ENCODE assay signal across 8 cellular contexts in genomic region chr6:130020892-130021483, GRCh38. TPM values are rescaled to one million over a fixed set of nuclear protein-coding genes. Genes with fewer than 3 reads are reported as not detected.
DNase-seq lines count a peak whose midpoint lies in the region; ATAC-seq and TF ChIP-seq lines count a peak whose summit lies in the region.

No MANE protein-coding gene starts in this region.

- no peak overlapping the region for H2AFZ ChIP-seq in neural progenitor cell (replicated peaks)

- H3K27ac ChIP-seq in DOHH2 (ENCODE audit: low read depth, low read length) = peak overlapping the region; percentile 56
- H3K27ac ChIP-seq in RWPE2 (ENCODE audit: poor library complexity, severe bottlenecking) = peak overlapping the region; percentile 69
- H3K27ac ChIP-seq in foreskin keratinocyte = no peak overlapping the region
- H3K27ac ChIP-seq in neural progenitor cell = no peak overlapping the region
- H3K27ac ChIP-seq in stomach smooth muscle (ENCODE audit: low read length) = peak overlapping the region; percentile 7

- ATAC-seq in GM21737 (IDR thresholded peaks at IDR 0.05; ENCODE audit: unreplicated experiment) (peak; percentile 57), RWPE2 (ENCODE audit: low read depth) (peak; percentile 70), foreskin keratinocyte (peak; percentile 69)

- no peaks in the 10 kb centered on the region for H4K20me1 ChIP-seq in DOHH2 (ENCODE audit: control insufficient read depth, insufficient read depth, low read depth, low read length)
- H4K20me1 ChIP-seq in neural progenitor cell (ENCODE audit: low read depth) = peaks cover 15% of the 10 kb centered on the region

- H3K9me3 ChIP-seq in DOHH2 (ENCODE audit: control insufficient read depth, insufficient read depth, low read length) (no peaks in the 10 kb centered on the region), RWPE2 (ENCODE audit: severe bottlenecking) (no peaks in the 10 kb centered on the region), neural progenitor cell (ENCODE audit: low read depth) (no peaks in the 10 kb centered on the region), stomach smooth muscle (ENCODE audit: control insufficient read depth in 2 of 2, low read length in 2 of 2) (no peaks in the 10 kb centered on the region)

- in situ Hi-C loops in KBM-7 (cut with MboI; ENCODE audit: low pct_unique_long_range_greater_than_20kb, low sequenced_read_pairs) = loop anchor here (25.0 kb wide), 1 partner anchor 434 kb away; no protein-coding TSS in a partner anchor

- DNase-seq in KBM-7 (peak; percentile 87), RWPE2 (ENCODE audit: low spot score) (peak; percentile 63), foreskin keratinocyte (peak; percentile 66 to 80), neural progenitor cell (ENCODE audit: low spot score) (peak; percentile 87)
- DNase-seq in activated effector memory CD4-positive, alpha-beta T cell treated with anti-CD3 and anti-CD28 coated beads, Interleukin-2, amount 50 U/mL, for 16 hours = peak; percentile 89

- TF ChIP-seq CTCF in DOHH2 (IDR thresholded peaks at IDR 0.05; ENCODE audit: low read depth, low read length, poor library complexity, severe bottlenecking) (peak; percentile 80), RWPE2 (IDR thresholded peaks at IDR 0.05; ENCODE audit: poor library complexity, severe bottlenecking) (peak; percentile 91), foreskin keratinocyte (conservative IDR thresholded peaks at IDR 0.05) (peak; percentile 94), neural progenitor cell (IDR thresholded peaks at IDR 0.05) (peak; percentile 86)

- H3K4me2 ChIP-seq in DOHH2 (ENCODE audit: low read length) (peak overlapping the region; percentile 60), neural progenitor cell (peak overlapping the region; percentile 94)

- peaks cover 18% of the 10 kb centered on the region for H3K36me3 Mint-ChIP-seq in neural progenitor cell

- H3K36me3 ChIP-seq in DOHH2 (ENCODE audit: control insufficient read depth, low read length) = peaks cover 7% of the 10 kb centered on the region; the same call in 1 of the 2 replicates
- no peaks in the 10 kb centered on the region for H3K36me3 ChIP-seq in RWPE2 (ENCODE audit: low read depth)
- H3K36me3 ChIP-seq in neural progenitor cell = no peaks in the 10 kb centered on the region
- H3K36me3 ChIP-seq in stomach smooth muscle (ENCODE audit: control insufficient read depth in 2 of 2, insufficient read depth in 2 of 2, low read length in 2 of 2) = no peaks in the 10 kb centered on the region

- H3K4me3 ChIP-seq in DOHH2 (ENCODE audit: low read length) (peak overlapping the region; percentile 65), RWPE2 (ENCODE audit: severe bottlenecking) (peak overlapping the region; percentile 97), neural progenitor cell (peak overlapping the region; percentile 80), stomach smooth muscle (ENCODE audit: low read length in 2 of 2) (peak overlapping the region; percentile 60 to 79)

- peak overlapping the region; percentile 98 for H3K4me3 Mint-ChIP-seq in neural progenitor cell

- no peaks in the 10 kb centered on the region for H3K9me2 ChIP-seq in DOHH2 (replicated peaks; ENCODE audit: control insufficient read depth, low read length)

- peaks cover 16% of the 10 kb centered on the region for H3K4me1 Mint-ChIP-seq in neural progenitor cell

- no peak overlapping the region for H3K9ac ChIP-seq in neural progenitor cell
- H3K9ac ChIP-seq in stomach smooth muscle (ENCODE audit: low read length in 2 of 2) = peak overlapping the region in 1 of 2 donors; percentile 28

- H3K79me2 ChIP-seq in DOHH2 (ENCODE audit: control insufficient read depth, low read length) = peaks cover 16% of the 10 kb centered on the region
- H3K79me2 ChIP-seq in neural progenitor cell (ENCODE audit: low read depth) = peaks cover 14% of the 10 kb centered on the region

- H3K27ac Mint-ChIP-seq in neural progenitor cell = peak overlapping the region; percentile 74

- H3K9me3 Mint-ChIP-seq in neural progenitor cell = no peaks in the 10 kb centered on the region

- peaks cover 11% of the 10 kb centered on the region for H3K4me1 ChIP-seq in DOHH2 (ENCODE audit: control insufficient read depth, low read length)
- H3K4me1 ChIP-seq in RWPE2 (ENCODE audit: insufficient read depth, poor library complexity, severe bottlenecking) = peaks cover 4% of the 10 kb centered on the region
- H3K4me1 ChIP-seq in foreskin keratinocyte = peaks cover 5% of the 10 kb centered on the region
- H3K4me1 ChIP-seq in neural progenitor cell = peaks cover 7% of the 10 kb centered on the region
- peaks cover 7% of the 10 kb centered on the region for H3K4me1 ChIP-seq in stomach smooth muscle (ENCODE audit: control insufficient read depth, insufficient read depth, low read length)

- peaks cover 2% of the 10 kb centered on the region; the same call in 1 of the 2 replicates for H3K27me3 ChIP-seq in DOHH2 (ENCODE audit: control insufficient read depth, low read length)
- H3K27me3 ChIP-seq in RWPE2 (ENCODE audit: insufficient read depth, poor library complexity, severe bottlenecking) = no peaks in the 10 kb centered on the region
- H3K27me3 ChIP-seq in foreskin keratinocyte = no peaks in the 10 kb centered on the region
- H3K27me3 ChIP-seq in neural progenitor cell = peaks cover 10% of the 10 kb centered on the region
- H3K27me3 ChIP-seq in stomach smooth muscle (ENCODE audit: control insufficient read depth in 1 of 2, insufficient read depth in 2 of 2, low read length in 2 of 2) = no peaks in the 10 kb centered on the region

- peaks cover 5% of the 10 kb centered on the region for H3K27me3 Mint-ChIP-seq in neural progenitor cell (ENCODE audit: insufficient read depth, low read depth)

- H3F3A ChIP-seq in DOHH2 (ENCODE audit: control insufficient read depth, insufficient read depth) = no peaks in the 10 kb centered on the region
- peaks cover 14% of the 10 kb centered on the region for H3F3A ChIP-seq in neural progenitor cell (ENCODE audit: low read depth)

RNA-seq across cellular contexts. Expression of gene L3MBTL3, which starts 2.6 kb away (rescaled TPM):
- 19.3 and 20.3 TPM in 2 replicates for total RNA-seq in foreskin keratinocyte
- 5.5 and 6.6 TPM in 2 replicates for polyA plus RNA-seq in foreskin keratinocyte
- 18.0 and 22.2 TPM in 2 replicates for total RNA-seq in neural progenitor cell (ENCODE audit: low replicate concordance)

Comparison
In these comparisons a context has a peak if more than half of its experiments do, and no peak if none do; other contexts are left out.
1. H3K27ac ChIP-seq: peak in DOHH2 (single experiment), RWPE2 (single experiment) and stomach smooth muscle (single experiment); none in foreskin keratinocyte (single experiment) and neural progenitor cell (single experiment).
2. Peak in every context shown above with its lines, with median percentiles within 50 percentile points of each other: H3K4me3 ChIP-seq, CTCF ChIP-seq, ATAC-seq and DNase-seq.